9 cellular contexts compared by ENCODE assay signal in genomic region chr12:64256166-64256800, GRCh38. TPM values are rescaled to one million over a fixed set of nuclear protein-coding genes. Genes with fewer than 3 reads are reported as not detected.
DNase-seq lines count a peak whose midpoint lies in the region; ATAC-seq and TF ChIP-seq lines count a peak whose summit lies in the region.
"Had no signal": no experiment of that assay in that cellular context is flagged by ENCODE, and none has a peak within 500 bp of the region (broad histone marks: within the 10 kb centered on the region; RNA-seq: fewer than 3 reads in every experiment).

No MANE protein-coding gene starts in this region.

- H2AFZ ChIP-seq in OCI-LY1 (ENCODE audit: low read length), result no peak overlapping the region

- H3K9me3 ChIP-seq in OCI-LY1 (ENCODE audit: low read length), result no peaks in the 10 kb centered on the region
- no peaks in the 10 kb centered on the region for H3K9me3 ChIP-seq in endocrine pancreas (ENCODE audit: control insufficient read depth, low read length)
- H3K9me3 ChIP-seq: SJSA1 had no signal

- H3K9ac ChIP-seq in OCI-LY1 (ENCODE audit: low read length), result no peak overlapping the region
- H3K9ac ChIP-seq in endocrine pancreas (ENCODE audit: control insufficient read depth, insufficient read depth, low read length), result no peak overlapping the region

- no peaks in the 10 kb centered on the region for H3K27me3 ChIP-seq in OCI-LY1 (ENCODE audit: insufficient read depth, low read length)
- no peaks in the 10 kb centered on the region for H3K27me3 ChIP-seq in endocrine pancreas (ENCODE audit: control insufficient read depth, insufficient read depth, low read length)
- H3K27me3 ChIP-seq: SJSA1 had no signal

- no peak overlapping the region for H3K4me3 ChIP-seq in Jurkat, Clone E6-1 (ENCODE audit: low read length)
- no peak overlapping the region for H3K4me3 ChIP-seq in OCI-LY1 (ENCODE audit: low read depth, low read length, poor library complexity, severe bottlenecking)
- peak overlapping the region; percentile 30 for H3K4me3 ChIP-seq in endocrine pancreas (ENCODE audit: control insufficient read depth, insufficient read depth, low read length)
- H3K4me3 ChIP-seq: SJSA1 had no signal

- H3F3A ChIP-seq in OCI-LY1 (ENCODE audit: insufficient read depth, low read length), result no peaks in the 10 kb centered on the region

- H3K9me2 ChIP-seq in OCI-LY1 (ENCODE audit: low read depth, low read length), result no peaks in the 10 kb centered on the region

- TF ChIP-seq CTCF in OCI-LY1 (IDR thresholded peaks at IDR 0.05; ENCODE audit: low read length), result peak; percentile 69; the same call in 1 of the 2 replicates

- H4K20me1 ChIP-seq in OCI-LY1 (ENCODE audit: insufficient read depth, low read length), result no peaks in the 10 kb centered on the region

- no peak overlapping the region for H3K27ac ChIP-seq in OCI-LY1 (ENCODE audit: low read depth, low read length, poor library complexity, severe bottlenecking)
- H3K27ac ChIP-seq: SJSA1 had no signal

- no peak for ATAC-seq in HG03280 (IDR thresholded peaks at IDR 0.05; ENCODE audit: unreplicated experiment)
- no peak for ATAC-seq in GM19463 (IDR thresholded peaks at IDR 0.05; ENCODE audit: unreplicated experiment)
- ATAC-seq in HG03139 (IDR thresholded peaks at IDR 0.05; ENCODE audit: unreplicated experiment), result no peak

- DNase-seq in DMS53 (lab: John Stamatoyannopoulos, UW), result peak; percentile 88
- peak; percentile 26 for DNase-seq in Jurkat, Clone E6-1 (ENCODE audit: low read depth, low spot score)
- peak; percentile 75 for DNase-seq in midbrain (lab: John Stamatoyannopoulos, UW)

- H3K36me3 ChIP-seq in OCI-LY1 (ENCODE audit: insufficient read depth, low read length) (no peaks in the 10 kb centered on the region), endocrine pancreas (ENCODE audit: control insufficient read depth, insufficient read depth, low read length) (no peaks in the 10 kb centered on the region)
- H3K36me3 ChIP-seq: SJSA1 had no signal

- no peaks in the 10 kb centered on the region for H3K79me2 ChIP-seq in OCI-LY1 (ENCODE audit: insufficient read depth, low read length)

- H3K4me1 ChIP-seq in OCI-LY1 (ENCODE audit: insufficient read depth, low read length, severe bottlenecking) (no peaks in the 10 kb centered on the region), endocrine pancreas (ENCODE audit: control insufficient read depth, insufficient read depth, low read length) (no peaks in the 10 kb centered on the region)
- H3K4me1 ChIP-seq: SJSA1 had no signal

- H3K4me2 ChIP-seq in OCI-LY1 (ENCODE audit: low read length), result no peak overlapping the region

RNA-seq across cellular contexts. Expression of gene KICS2, which starts 34.2 kb away (rescaled TPM):
- polyA plus RNA-seq in Jurkat, Clone E6-1 (2012; ENCODE audit: insufficient read depth, insufficient read length), result 8.1 TPM

Comparison
In these comparisons a context has a peak if more than half of its experiments do, and no peak if none do; other contexts are left out.
1. DNase-seq: peak in every context shown above with its lines; median percentile 88 in DMS53; 75 in midbrain; 26 in Jurkat, Clone E6-1.